ENCODE assay signal across 1 cellular context in the genomic region with DNA sequence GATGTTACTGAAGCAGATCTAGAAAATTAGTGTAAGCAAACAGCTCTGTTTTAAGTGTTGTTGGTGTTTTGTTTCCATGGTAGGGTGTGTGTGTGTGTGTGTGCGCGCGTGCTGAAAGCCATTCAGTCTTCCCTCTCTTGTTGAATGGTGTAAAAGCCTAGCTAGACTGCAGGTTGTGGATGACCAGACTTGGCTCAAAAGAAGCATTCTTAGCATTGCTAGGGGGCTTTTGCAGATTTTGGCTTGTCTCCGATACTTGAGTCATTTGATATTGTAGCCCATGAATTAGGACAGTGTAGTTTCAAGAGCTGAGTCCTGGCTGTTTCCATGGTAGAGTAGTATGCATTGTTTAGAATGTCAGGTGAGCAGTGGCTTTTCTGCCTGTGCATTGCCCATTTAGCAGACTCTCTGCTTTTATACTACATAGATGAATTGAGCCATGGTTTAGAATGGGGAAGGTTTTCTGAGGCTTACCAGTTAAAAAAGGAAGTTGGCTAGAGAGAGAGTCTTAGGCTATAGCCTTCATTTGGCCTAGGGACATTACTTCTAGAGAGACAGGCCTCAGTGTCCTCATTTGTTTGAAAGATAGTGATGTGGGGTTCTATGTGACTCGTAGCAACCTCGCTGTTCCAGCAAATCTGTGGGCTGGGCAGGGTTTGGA.
TF ChIP-seq lines count a peak whose summit lies in the region.

No MANE protein-coding gene starts in this region.

TF ChIP-seq in GM12878, 131 proteins besides CTCF, POLR2A, EP300 and RAD21 (continued from another document):
- TF ChIP-seq CUX1 (IDR thresholded peaks at IDR 0.05; ENCODE audit: insufficient replicate concordance, low read depth, low read length) (no peak), MEF2B (IDR thresholded peaks at IDR 0.05; ENCODE audit: partially characterized antibody, poor library complexity, severe bottlenecking) (no peak), TARDBP (IDR thresholded peaks at IDR 0.05; ENCODE audit: borderline replicate concordance) (no peak), ELK1 (IDR thresholded peaks at IDR 0.05; ENCODE audit: low read depth, low read length) (no peak), NR2C2 (IDR thresholded peaks at IDR 0.05; ENCODE audit: borderline replicate concordance, control insufficient read depth, insufficient read length, low read depth) (no peak), BHLHE40 (IDR thresholded peaks at IDR 0.05; ENCODE audit: borderline replicate concordance in 1 of 2, low read depth in 2 of 2, low read length in 1 of 2) (no peak), MYC (IDR thresholded peaks at IDR 0.05; ENCODE audit: insufficient read depth, insufficient read length, insufficient replicate concordance, low read length, severe bottlenecking) (no peak), BACH1 (IDR thresholded peaks at IDR 0.05; ENCODE audit: borderline replicate concordance) (no peak), CBX3 (IDR thresholded peaks at IDR 0.05; ENCODE audit: borderline replicate concordance, low read depth) (no peak), EZH2 (IDR thresholded peaks at IDR 0.05; ENCODE audit: borderline replicate concordance, control insufficient read depth, low read depth, low read length) (no peak), TAF1 (IDR thresholded peaks at IDR 0.05; ENCODE audit: borderline replicate concordance, low read depth, low read length) (no peak), BRCA1 (IDR thresholded peaks at IDR 0.05; ENCODE audit: low read depth, low read length) (no peak), NR2C1 (IDR thresholded peaks at IDR 0.05) (no peak), ATF3 (IDR thresholded peaks at IDR 0.05; ENCODE audit: borderline replicate concordance, extremely low read depth, low read depth, low read length) (no peak)
- TF ChIP-seq, protein P1, sequence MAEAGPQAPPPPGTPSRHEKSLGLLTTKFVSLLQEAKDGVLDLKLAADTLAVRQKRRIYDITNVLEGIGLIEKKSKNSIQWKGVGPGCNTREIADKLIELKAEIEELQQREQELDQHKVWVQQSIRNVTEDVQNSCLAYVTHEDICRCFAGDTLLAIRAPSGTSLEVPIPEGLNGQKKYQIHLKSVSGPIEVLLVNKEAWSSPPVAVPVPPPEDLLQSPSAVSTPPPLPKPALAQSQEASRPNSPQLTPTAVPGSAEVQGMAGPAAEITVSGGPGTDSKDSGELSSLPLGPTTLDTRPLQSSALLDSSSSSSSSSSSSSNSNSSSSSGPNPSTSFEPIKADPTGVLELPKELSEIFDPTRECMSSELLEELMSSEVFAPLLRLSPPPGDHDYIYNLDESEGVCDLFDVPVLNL (IDR thresholded peaks at IDR 0.05; ENCODE audit: low read depth, low read length) = no peak
